ENCODE assay signal across 8 cellular contexts in genomic region chr1:15603050-15603965, GRCh38. TPM values are rescaled to one million over a fixed set of nuclear protein-coding genes. Genes with fewer than 3 reads are reported as not detected.
DNase-seq lines count a peak whose midpoint lies in the region; ATAC-seq and TF ChIP-seq lines count a peak whose summit lies in the region.

No MANE protein-coding gene starts in this region.

- no peaks in the 10 kb centered on the region for H3F3A ChIP-seq in SU-DHL-6 (ENCODE audit: insufficient read depth)

- H3K36me3 ChIP-seq in ES-I3 (ENCODE audit: insufficient read depth, low read length), result no peaks in the 10 kb centered on the region
- H3K36me3 ChIP-seq in H7 (replicated peaks; ENCODE audit: control insufficient read depth, insufficient read depth, low read length), result no peaks in the 10 kb centered on the region
- H3K36me3 ChIP-seq in SU-DHL-6 (ENCODE audit: low read length), result no peaks in the 10 kb centered on the region
- H3K36me3 ChIP-seq in suprapubic skin, result no peaks in the 10 kb centered on the region

- peak overlapping the region; percentile 70 for H3K27ac Mint-ChIP-seq in activated naive CD8-positive, alpha-beta T cell treated with anti-CD3 and anti-CD28 coated beads, Interleukin-2, amount 10 ng/mL, durations not matched to agents 7 days and 5 days
- H3K27ac Mint-ChIP-seq in glutamatergic neuron (ENCODE audit: unreplicated experiment), result peak overlapping the region; percentile 23

- TF ChIP-seq POLR2A in suprapubic skin (IDR thresholded peaks at IDR 0.05), result peak in 1 of 2 donors; percentile 37

- no peak overlapping the region for H3K27ac ChIP-seq in SU-DHL-6 (ENCODE audit: low read depth, low read length)
- H3K27ac ChIP-seq in suprapubic skin, result peak overlapping the region; percentile 71

- TF ChIP-seq CTCF in SU-DHL-6 (IDR thresholded peaks at IDR 0.05; ENCODE audit: insufficient read depth, low read length, poor library complexity, severe bottlenecking) (no peak), glutamatergic neuron (IDR thresholded peaks at IDR 0.05; ENCODE audit: partially characterized antibody, unreplicated experiment) (no peak), omental fat pad (IDR thresholded peaks at IDR 0.05) (no peak), suprapubic skin (IDR thresholded peaks at IDR 0.05) (no peak)

- no peaks in the 10 kb centered on the region for H3K79me2 ChIP-seq in SU-DHL-6 (ENCODE audit: insufficient read depth, low read length)

- no peaks in the 10 kb centered on the region for H3K27me3 Mint-ChIP-seq in activated naive CD8-positive, alpha-beta T cell treated with anti-CD3 and anti-CD28 coated beads, Interleukin-2, amount 10 ng/mL, durations not matched to agents 7 days and 5 days
- H3K27me3 Mint-ChIP-seq in glutamatergic neuron (ENCODE audit: unreplicated experiment), result no peaks in the 10 kb centered on the region

- H3K27me3 ChIP-seq in H7 (ENCODE audit: control insufficient read depth, insufficient read depth, low read length) (peaks cover 3% of the 10 kb centered on the region), SU-DHL-6 (ENCODE audit: low read length) (no peaks in the 10 kb centered on the region), suprapubic skin (no peaks in the 10 kb centered on the region)

- H3K9me3 Mint-ChIP-seq in activated naive CD8-positive, alpha-beta T cell treated with anti-CD3 and anti-CD28 coated beads, Interleukin-2, amount 10 ng/mL, durations not matched to agents 7 days and 5 days, result no peaks in the 10 kb centered on the region
- no peaks in the 10 kb centered on the region for H3K9me3 Mint-ChIP-seq in glutamatergic neuron (ENCODE audit: unreplicated experiment)

- H3K9ac ChIP-seq in ES-I3 (ENCODE audit: low read depth, low read length) (peak overlapping the region; percentile 75), SU-DHL-6 (ENCODE audit: low read length) (peak overlapping the region; percentile 46)

- DNase-seq in H7 (peak; percentile 97), NAMALWA (ENCODE audit: low spot score) (peak; percentile 99), glutamatergic neuron (peak; percentile 96), omental fat pad (ENCODE audit: low spot score) (peak; percentile 93), suprapubic skin (ENCODE audit: low spot score in 2 of 2) (peak; percentile 99)
- DNase-seq in activated naive CD8-positive, alpha-beta T cell treated with anti-CD3 and anti-CD28 coated beads, Interleukin-2, amount 10 ng/mL, durations not matched to agents 7 days and 5 days, result peak; percentile 93

- H3K4me1 Mint-ChIP-seq in activated naive CD8-positive, alpha-beta T cell treated with anti-CD3 and anti-CD28 coated beads, Interleukin-2, amount 10 ng/mL, durations not matched to agents 7 days and 5 days, result peaks cover 9% of the 10 kb centered on the region
- H3K4me1 Mint-ChIP-seq in glutamatergic neuron (ENCODE audit: low read depth, unreplicated experiment), result no peaks in the 10 kb centered on the region

- peak overlapping the region; percentile 53 for H3K4me3 Mint-ChIP-seq in activated naive CD8-positive, alpha-beta T cell treated with anti-CD3 and anti-CD28 coated beads, Interleukin-2, amount 10 ng/mL, durations not matched to agents 7 days and 5 days
- H3K4me3 Mint-ChIP-seq in glutamatergic neuron (ENCODE audit: unreplicated experiment), result peak overlapping the region; percentile 74

- POLR2A ChIA-PET in activated naive CD8-positive, alpha-beta T cell treated with anti-CD3 and anti-CD28 coated beads, Interleukin-2, amount 10 ng/mL, durations not matched to agents 7 days and 5 days (lab: Charles Lee), result interaction anchor here (0.6 to 2.5 kb wide), 11 partner anchors 12 to 93 kb away, joined by 3 to 29 read pairs (median 3); partner anchors contain the start of gene DDI2

- H3K9me3 ChIP-seq in ES-I3 (ENCODE audit: control insufficient read depth, insufficient read depth, low read length), result no peaks in the 10 kb centered on the region
- no peaks in the 10 kb centered on the region for H3K9me3 ChIP-seq in SU-DHL-6 (ENCODE audit: insufficient read depth, low read length)
- no peaks in the 10 kb centered on the region for H3K9me3 ChIP-seq in suprapubic skin

- peak overlapping the region; percentile 51 for H3K4me2 ChIP-seq in SU-DHL-6 (ENCODE audit: low read depth, low read length, poor library complexity, severe bottlenecking)

- 2% methylated on average over 40 of the region's 56 CpGs for WGBS in suprapubic skin

- H3K4me1 ChIP-seq in ES-I3 (ENCODE audit: insufficient read depth, low read length), result no peaks in the 10 kb centered on the region
- H3K4me1 ChIP-seq in suprapubic skin, result peaks cover 19% of the 10 kb centered on the region

- no peak for TF ChIP-seq EP300 in suprapubic skin (IDR thresholded peaks at IDR 0.05)

- no peaks in the 10 kb centered on the region for H3K9me2 ChIP-seq in SU-DHL-6 (replicated peaks; ENCODE audit: insufficient read depth, low read length)

- H2AFZ ChIP-seq in SU-DHL-6 (ENCODE audit: low read depth, low read length, severe bottlenecking), result peak overlapping the region; percentile 72

- no peaks in the 10 kb centered on the region for H4K20me1 ChIP-seq in SU-DHL-6 (ENCODE audit: low read depth, low read length)

- no peaks in the 10 kb centered on the region for H3K36me3 Mint-ChIP-seq in activated naive CD8-positive, alpha-beta T cell treated with anti-CD3 and anti-CD28 coated beads, Interleukin-2, amount 10 ng/mL, durations not matched to agents 7 days and 5 days
- no peaks in the 10 kb centered on the region for H3K36me3 Mint-ChIP-seq in glutamatergic neuron (ENCODE audit: unreplicated experiment)

- peak; percentile 96 for ATAC-seq in activated naive CD8-positive, alpha-beta T cell treated with anti-CD3 and anti-CD28 coated beads, Interleukin-2, amount 10 ng/mL, durations not matched to agents 7 days and 5 days (ENCODE audit: low read depth)
- peak; percentile 94 for ATAC-seq in omental fat pad (ENCODE audit: low FRiP score)

- H3K4me3 ChIP-seq in H7 (ENCODE audit: insufficient read depth, low read depth, low read length) (peak overlapping the region; percentile 68), SU-DHL-6 (ENCODE audit: insufficient read depth, low read length, poor library complexity, severe bottlenecking) (peak overlapping the region; percentile 53), suprapubic skin (peak overlapping the region; percentile 61)

RNA-seq across cellular contexts. Expression of gene DDI2, which starts 13.9 kb away (rescaled TPM):
- total RNA-seq in H7 (2014; rRNA removed; shearing (Covaris generic)), result 19.4 and 19.7 TPM in 2 replicates
- 10 to 100 TPM; 31.6 to 33.3 TPM for total RNA-seq in activated naive CD8-positive, alpha-beta T cell treated with anti-CD3 and anti-CD28 coated beads, Interleukin-2, amount 10 ng/mL, durations not matched to agents 7 days and 5 days
- 29.6 TPM for total RNA-seq in glutamatergic neuron (ENCODE audit: unreplicated experiment)
- 10 to 100 TPM; 49.3 to 63.2 (median 54.5) TPM for total RNA-seq in omental fat pad
- total RNA-seq in suprapubic skin, result 10 to 100 TPM; 33.2 to 90.0 (median 39.9) TPM

RNA-seq across cellular contexts. Expression of gene AGMAT, which starts 18.5 kb away (rescaled TPM):
- total RNA-seq in H7 (2014; rRNA removed; shearing (Covaris generic)), result 6.9 and 7.8 TPM in 2 replicates
- total RNA-seq in activated naive CD8-positive, alpha-beta T cell treated with anti-CD3 and anti-CD28 coated beads, Interleukin-2, amount 10 ng/mL, durations not matched to agents 7 days and 5 days, result 1 to 10 TPM; 7.6 to 8.0 TPM
- total RNA-seq in glutamatergic neuron (ENCODE audit: unreplicated experiment) (0.22 TPM), omental fat pad (under 1 TPM in 3 of 4 donors, not detected in 1; 0.24 to 0.65 (median 0.44) TPM), suprapubic skin (under 1 TPM in 1 of 4 donors, not detected in 3; 0.72 TPM)
